1 cellular context compared by ENCODE assay signal in genomic region chr16:65284583-65284982, GRCh38.
TF ChIP-seq lines count a peak whose summit lies in the region.

No MANE protein-coding gene starts in this region.

TF ChIP-seq in IMR-90, 13 proteins besides CTCF, POLR2A, EP300 and RAD21:
- TF ChIP-seq MAFK (IDR thresholded peaks at IDR 0.05; ENCODE audit: low read depth, low read length), result no peak
- no peak for TF ChIP-seq CHD1 (IDR thresholded peaks at IDR 0.05; ENCODE audit: low read depth, low read length)
- TF ChIP-seq NFE2L2 (IDR thresholded peaks at IDR 0.05; ENCODE audit: low read depth, low read length), result no peak
- TF ChIP-seq ELK1 (IDR thresholded peaks at IDR 0.05; ENCODE audit: borderline replicate concordance, low read depth, low read length), result no peak
- TF ChIP-seq RFX5 (IDR thresholded peaks at IDR 0.05; ENCODE audit: low read depth, low read length), result no peak
- TF ChIP-seq FOS (IDR thresholded peaks at IDR 0.05; ENCODE audit: low read depth, low read length), result no peak
- TF ChIP-seq SMC3 (IDR thresholded peaks at IDR 0.05; ENCODE audit: low read depth, low read length), result no peak
- TF ChIP-seq BHLHE40 (IDR thresholded peaks at IDR 0.05; ENCODE audit: low read depth, low read length), result no peak
- no peak for TF ChIP-seq CEBPB (IDR thresholded peaks at IDR 0.05; ENCODE audit: low read depth, low read length)
- no peak for TF ChIP-seq USF2 (IDR thresholded peaks at IDR 0.05; ENCODE audit: low read depth, low read length)
- no peak for TF ChIP-seq MAZ (IDR thresholded peaks at IDR 0.05; ENCODE audit: borderline replicate concordance, low read depth, low read length)
